In the genomic region with DNA sequence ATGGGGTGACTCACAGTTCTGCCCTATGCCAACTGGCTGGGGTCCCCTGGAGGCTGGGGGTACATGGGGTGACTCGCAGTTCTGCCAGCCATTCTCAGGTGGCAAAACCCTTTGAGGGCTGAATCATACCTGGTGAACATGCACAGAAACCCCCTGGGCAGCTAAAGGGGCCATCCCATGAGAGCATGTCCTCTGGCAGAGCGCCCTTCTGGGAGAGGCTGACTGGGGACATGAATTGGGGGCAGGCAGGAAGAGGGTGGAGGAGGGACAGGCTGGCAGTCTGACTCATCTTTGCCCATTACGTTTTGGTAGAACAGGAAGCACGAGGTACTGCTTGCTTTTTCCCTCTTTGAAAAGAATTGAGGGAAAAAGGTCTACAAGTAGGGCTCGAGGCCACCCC, we compare ENCODE assay signal across 12 cellular contexts. TPM values are rescaled to one million over a fixed set of nuclear protein-coding genes. Genes with fewer than 3 reads are reported as not detected.
DNase-seq lines count a peak whose midpoint lies in the region; ATAC-seq and TF ChIP-seq lines count a peak whose summit lies in the region.
"Had no signal": no experiment of that assay in that cellular context is flagged by ENCODE, and none has a peak within 500 bp of the region (broad histone marks: within the 10 kb centered on the region; RNA-seq: fewer than 3 reads in every experiment).

No MANE protein-coding gene starts in this region.

- H4K20me1 ChIP-seq in DND-41 (ENCODE audit: insufficient read depth, low read length), result no peaks in the 10 kb centered on the region

- peak overlapping the region; percentile 72 to 92 (median 85) for H3K27ac Mint-ChIP-seq in naive thymus-derived CD8-positive, alpha-beta T cell

- H3K4me1 Mint-ChIP-seq in naive thymus-derived CD8-positive, alpha-beta T cell, result peaks cover 34 to 87% (median 86%) of the 10 kb centered on the region in 4 donors

- H3K4me2 ChIP-seq in DND-41 (ENCODE audit: insufficient read depth, low read length), result no peak overlapping the region

- peaks cover 9% of the 10 kb centered on the region for H3K4me1 ChIP-seq in DND-41 (ENCODE audit: insufficient read depth, low read length)
- peaks cover 9% of the 10 kb centered on the region for H3K4me1 ChIP-seq in RWPE2 (ENCODE audit: insufficient read depth, poor library complexity, severe bottlenecking)
- H3K4me1 ChIP-seq: transverse colon had no signal

- DNase-seq in DND-41 (peak; percentile 46), RWPE2 (ENCODE audit: low spot score) (no peak), activated T-helper 1 cell treated with Interleukin-2 at 50 U/mL for 16 hours (ENCODE audit: low read depth) (peak; percentile 38), AML-193 (lab: John Stamatoyannopoulos, UW) (no peak), posterior vena cava (ENCODE audit: low spot score) (no peak), germinal center (ENCODE audit: low spot score) (no peak)
- DNase-seq in naive thymus-derived CD8-positive, alpha-beta T cell, result peak in 4 of 10 donors; percentile 42 to 78 (median 54)
- DNase-seq: NCI-H1092 treated with DMSO at 0.1 percent for 48 hours, transverse colon had no signal

- H3K9me3 Mint-ChIP-seq in naive thymus-derived CD8-positive, alpha-beta T cell, result no peaks in the 10 kb centered on the region

- peak; percentile 75 for ATAC-seq in DND-41 (ENCODE audit: insufficient read depth, low read depth)
- peak; percentile 54; the same call in 2 of the 3 replicates for ATAC-seq in RWPE2 (ENCODE audit: low read depth)
- ATAC-seq in naive thymus-derived CD8-positive, alpha-beta T cell, result peak; percentile 42 to 65
- ATAC-seq in HG03469 (IDR thresholded peaks at IDR 0.05; ENCODE audit: unreplicated experiment), result no peak

- no peak overlapping the region for H3K4me3 ChIP-seq in DND-41 (ENCODE audit: low read depth in 1 of 2, low read length in 2 of 2)
- H3K4me3 ChIP-seq in RWPE2 (ENCODE audit: severe bottlenecking), result no peak overlapping the region
- H3K4me3 ChIP-seq: lung, skin epidermis, transverse colon had no signal

- H3K9me3 ChIP-seq in DND-41 (ENCODE audit: insufficient read depth, low read length, severe bottlenecking), result no peaks in the 10 kb centered on the region
- no peaks in the 10 kb centered on the region for H3K9me3 ChIP-seq in RWPE2 (ENCODE audit: severe bottlenecking)
- H3K9me3 ChIP-seq: transverse colon had no signal

- H3K9ac ChIP-seq in DND-41 (ENCODE audit: low read depth, low read length), result no peak overlapping the region

- peaks cover 6 to 93% (median 54%) of the 10 kb centered on the region in 3 donors for H3K36me3 Mint-ChIP-seq in naive thymus-derived CD8-positive, alpha-beta T cell

- H3K36me3 ChIP-seq in DND-41 (ENCODE audit: insufficient read depth, low read length) (no peaks in the 10 kb centered on the region), RWPE2 (ENCODE audit: low read depth) (no peaks in the 10 kb centered on the region)
- H3K36me3 ChIP-seq: transverse colon had no signal

- no peak for TF ChIP-seq CTCF in DND-41 (IDR thresholded peaks at IDR 0.05; ENCODE audit: borderline replicate concordance, extremely low read depth, low read length, poor library complexity, severe bottlenecking)
- TF ChIP-seq CTCF in RWPE2 (IDR thresholded peaks at IDR 0.05; ENCODE audit: poor library complexity, severe bottlenecking), result no peak

- H3K27me3 ChIP-seq in DND-41 (ENCODE audit: insufficient read depth, low read length, poor library complexity), result no peaks in the 10 kb centered on the region
- H3K27me3 ChIP-seq in RWPE2 (ENCODE audit: insufficient read depth, poor library complexity, severe bottlenecking), result no peaks in the 10 kb centered on the region
- H3K27me3 ChIP-seq: transverse colon had no signal

- no peak overlapping the region for H2AFZ ChIP-seq in DND-41 (ENCODE audit: low read depth, low read length)

- intact Hi-C loops in posterior vena cava (cut with DNase I), result no loop called here

- H3K4me3 Mint-ChIP-seq in naive thymus-derived CD8-positive, alpha-beta T cell, result peak overlapping the region in 9 of 10 donors; percentile 18 to 67 (median 48)

- no peaks in the 10 kb centered on the region for H3K27me3 Mint-ChIP-seq in naive thymus-derived CD8-positive, alpha-beta T cell

- POLR2A ChIA-PET in naive thymus-derived CD8-positive, alpha-beta T cell (lab: Charles Lee), result interaction anchor here (0.8 to 45.2 kb wide), 4 partner anchors 5 to 67 kb away, joined by 3 to 1842 read pairs (median 924); a partner anchor contains a TSS

- no peaks in the 10 kb centered on the region for H3K79me2 ChIP-seq in DND-41 (ENCODE audit: insufficient read depth, low read length)

- 0 out of 2 replicates have a peak overlapping the region, but pooled peaks have one; percentile 1 for H3K27ac ChIP-seq in DND-41 (ENCODE audit: low read length)
- H3K27ac ChIP-seq in RWPE2 (ENCODE audit: poor library complexity, severe bottlenecking), result no peak overlapping the region
- H3K27ac ChIP-seq: transverse colon had no signal

RNA-seq across cellular contexts. Expression of a gene that starts 16.7 kb away (rescaled TPM):
- 100 to 1,000 TPM; 125 to 126 TPM for total RNA-seq in naive thymus-derived CD8-positive, alpha-beta T cell
- 1 to 10 TPM; 3.7 to 7.0 (median 4.9) TPM for polyA plus RNA-seq in naive thymus-derived CD8-positive, alpha-beta T cell
- 10 to 100 TPM; 10.2 to 14.6 TPM for total RNA-seq in posterior vena cava

RNA-seq across cellular contexts. Expression of a gene that starts 32.9 kb away (rescaled TPM):
- total RNA-seq in naive thymus-derived CD8-positive, alpha-beta T cell, result 100 to 1,000 TPM; 143 to 144 TPM
- 10 to 100 TPM in 1 of 3 donors, 1 to 10 TPM in 2; 6.3 to 11.8 (median 9.4) TPM for polyA plus RNA-seq in naive thymus-derived CD8-positive, alpha-beta T cell
- total RNA-seq in posterior vena cava, result 10 to 100 TPM; 30.8 to 40.2 TPM

Comparison
In these comparisons a context has a peak if more than half of its experiments do, and no peak if none do; other contexts are left out.
1. DNase-seq: peak in DND-41 (single experiment) and activated T-helper 1 cell treated with Interleukin-2 at 50 U/mL for 16 hours (single experiment); none in RWPE2 (single experiment), AML-193 (0 of 2), posterior vena cava (single experiment) and germinal center (single experiment).
2. RNA of a gene that starts 16.7 kb away (total RNA-seq): 125 to 126 TPM in naive thymus-derived CD8-positive, alpha-beta T cell; 10.2 to 14.6 TPM in posterior vena cava; every median in the first group is over 4 times any median in the second.